Comparison of ENCODE assay signal across 21 cellular contexts in genomic region chr4:71545168-71545567, GRCh38.
DNase-seq lines count a peak whose midpoint lies in the region; ATAC-seq and TF ChIP-seq lines count a peak whose summit lies in the region.
"Had no signal": no experiment of that assay in that cellular context is flagged by ENCODE, and none has a peak within 500 bp of the region (broad histone marks: within the 10 kb centered on the region; RNA-seq: fewer than 3 reads in every experiment).

No MANE protein-coding gene starts in this region.

- H3K9me2 ChIP-seq in GM23248 (ENCODE audit: insufficient read depth) = no peaks in the 10 kb centered on the region

- H4K20me1 ChIP-seq in GM23248 (ENCODE audit: insufficient read depth) = no peaks in the 10 kb centered on the region

- H3K4me2 ChIP-seq in GM23248 (ENCODE audit: unreplicated experiment) = no peak overlapping the region
- H3K4me2 ChIP-seq: hepatocyte had no signal

- H3K27me3 ChIP-seq in GM23248 (replicated peaks; ENCODE audit: insufficient read depth) = no peaks in the 10 kb centered on the region
- no peaks in the 10 kb centered on the region for H3K27me3 ChIP-seq in adipocyte (replicated peaks; ENCODE audit: control insufficient read depth, insufficient read depth, low read length)
- no peaks in the 10 kb centered on the region for H3K27me3 ChIP-seq in spleen (replicated peaks in 1 of 7)
- H3K27me3 ChIP-seq: hepatocyte, pancreas had no signal

- H3K36me3 Mint-ChIP-seq in activated T-helper 2 cell treated with anti-CD3 and anti-CD28 coated beads, Interferon-gamma antibody, Interleukin-2, Interleukin-4, amounts not matched to agents 10 μg/mL and 5 μg/mL and 100 μg/mL, durations not matched to agents 14 hours and 24 hours and 36 hours (ENCODE audit: low read depth) = no peaks in the 10 kb centered on the region
- H3K36me3 Mint-ChIP-seq: IgD-negative memory B cell had no signal

- no peak for ATAC-seq in HG02870 (IDR thresholded peaks at IDR 0.05; ENCODE audit: unreplicated experiment)
- ATAC-seq: activated CD8-positive, alpha-beta T cell treated with anti-CD3 and anti-CD28 coated beads, Interleukin-2, amount 10 ng/mL, durations not matched to agents 7 days and 5 days; left cardiac atrium; Panc1; pancreas had no signal

- POLR2A ChIA-PET in AG04449 (lab: Yijun Ruan, JAX) = no interaction called here

- H3K9me3 ChIP-seq in GM23248 (ENCODE audit: low read depth) (no peaks in the 10 kb centered on the region), adipocyte (ENCODE audit: control insufficient read depth, low read length) (no peaks in the 10 kb centered on the region), spleen (no peaks in the 10 kb centered on the region)
- H3K9me3 ChIP-seq: Caco-2, pancreas had no signal

- H3K27ac ChIP-seq in GM23248 (no peak overlapping the region), spleen (no peak overlapping the region)
- H3K27ac ChIP-seq: hepatocyte, WERI-Rb-1 had no signal

- DNase-seq in AG04449 (ENCODE audit: low read depth, low spot score) = peak; percentile 75
- peak; percentile 79 for DNase-seq in GM23248
- peak; percentile 85 for DNase-seq in adipocyte (ENCODE audit: low read depth)
- peak; percentile 5 for DNase-seq in fibroblast of the conjunctiva (ENCODE audit: low read depth)
- no peak for DNase-seq in spleen
- no peak for DNase-seq in activated T-helper 2 cell treated with anti-CD3 and anti-CD28 coated beads, Interferon-gamma antibody, Interleukin-2, Interleukin-4, amounts not matched to agents 10 μg/mL and 5 μg/mL and 100 μg/mL, durations not matched to agents 14 hours and 24 hours and 36 hours (ENCODE audit: low spot score)
- no peak for DNase-seq in NCI-H524 treated with DMSO at 0.1 percent for 48 hours (lab: John Stamatoyannopoulos, UW)
- DNase-seq: activated CD8-positive, alpha-beta T cell treated with anti-CD3 and anti-CD28 coated beads, Interleukin-2, amount 10 ng/mL, durations not matched to agents 7 days and 5 days; activated effector memory CD4-positive, alpha-beta T cell treated with Interleukin-2 at 50 U/mL for 16 hours; Caco-2; dermis blood vessel endothelial cell; left cardiac atrium; NCI-H1105; NCI-H526 treated with DMSO at 0.1 percent for 48 hours; pancreas; WERI-Rb-1 had no signal

- H3K4me1 ChIP-seq in GM23248 (ENCODE audit: insufficient read depth) = no peaks in the 10 kb centered on the region
- H3K4me1 ChIP-seq in adipocyte (ENCODE audit: control insufficient read depth, insufficient read depth, low read length) = peaks cover 20% of the 10 kb centered on the region
- peaks cover 0 to 13% (median 3%) of the 10 kb centered on the region in 6 donors for H3K4me1 ChIP-seq in spleen

- no peaks in the 10 kb centered on the region for H3K9me3 Mint-ChIP-seq in activated T-helper 2 cell treated with anti-CD3 and anti-CD28 coated beads, Interferon-gamma antibody, Interleukin-2, Interleukin-4, amounts not matched to agents 10 μg/mL and 5 μg/mL and 100 μg/mL, durations not matched to agents 14 hours and 24 hours and 36 hours
- H3K9me3 Mint-ChIP-seq: stimulated activated naive CD8-positive, alpha-beta T cell treated with anti-CD3 and anti-CD28 coated beads, Interleukin-15, Interleukin-2, amounts not matched to agents 100 ng/mL and 50 ng/mL, for 24 hours had no signal

- no peak overlapping the region for H3K27ac Mint-ChIP-seq in activated T-helper 2 cell treated with anti-CD3 and anti-CD28 coated beads, Interferon-gamma antibody, Interleukin-2, Interleukin-4, amounts not matched to agents 10 μg/mL and 5 μg/mL and 100 μg/mL, durations not matched to agents 14 hours and 24 hours and 36 hours
- H3K27ac Mint-ChIP-seq: activated CD8-positive, alpha-beta T cell treated with anti-CD3 and anti-CD28 coated beads, Interleukin-2, amount 10 ng/mL, durations not matched to agents 7 days and 5 days; IgD-negative memory B cell; stimulated activated naive CD8-positive, alpha-beta T cell treated with anti-CD3 and anti-CD28 coated beads, Interleukin-15, Interleukin-2, amounts not matched to agents 100 ng/mL and 50 ng/mL, for 24 hours had no signal

- TF ChIP-seq CTCF in AG04449 (IDR thresholded peaks at IDR 0.05; ENCODE audit: insufficient read depth, low read length, missing control alignments) (no peak), spleen (IDR thresholded peaks at IDR 0.05 in 8 of 11, conservative IDR thresholded peaks at IDR 0.05 in 3 of 11) (no peak)

- intact Hi-C loops in spleen (cut with DNase I; ENCODE audit: low total_unique reads) = no loop called here
- intact Hi-C loops in activated T-helper 2 cell treated with anti-CD3 and anti-CD28 coated beads, Interferon-gamma antibody, Interleukin-2, Interleukin-4, amounts not matched to agents 10 μg/mL and 5 μg/mL and 100 μg/mL, durations not matched to agents 14 hours and 24 hours and 36 hours (cut with micrococcal nuclease) = no loop called here

- in situ Hi-C loops in GM23248 (cut with MboI) = no loop called here

- H3K4me3 Mint-ChIP-seq in activated T-helper 2 cell treated with anti-CD3 and anti-CD28 coated beads, Interferon-gamma antibody, Interleukin-2, Interleukin-4, amounts not matched to agents 10 μg/mL and 5 μg/mL and 100 μg/mL, durations not matched to agents 14 hours and 24 hours and 36 hours (ENCODE audit: low read depth) = no peak overlapping the region
- H3K4me3 Mint-ChIP-seq: activated CD8-positive, alpha-beta T cell treated with anti-CD3 and anti-CD28 coated beads, Interleukin-2, amount 10 ng/mL, durations not matched to agents 7 days and 5 days; IgD-negative memory B cell; stimulated activated naive CD8-positive, alpha-beta T cell treated with anti-CD3 and anti-CD28 coated beads, Interleukin-15, Interleukin-2, amounts not matched to agents 100 ng/mL and 50 ng/mL, for 24 hours had no signal

- H3F3A ChIP-seq in GM23248 (ENCODE audit: insufficient read depth) = peaks cover 2% of the 10 kb centered on the region

- no peak overlapping the region for H3K4me3 ChIP-seq in AG04449 (ENCODE audit: low read depth, low read length)
- H3K4me3 ChIP-seq in GM23248 = no peak overlapping the region
- H3K4me3 ChIP-seq in adipocyte (ENCODE audit: low read length) = no peak overlapping the region
- no peak overlapping the region for H3K4me3 ChIP-seq in spleen
- H3K4me3 ChIP-seq: hepatocyte, pancreas had no signal

- H2AFZ ChIP-seq in GM23248 = no peak overlapping the region
- H2AFZ ChIP-seq: hepatocyte had no signal

- no peaks in the 10 kb centered on the region for H3K4me1 Mint-ChIP-seq in activated T-helper 2 cell treated with anti-CD3 and anti-CD28 coated beads, Interferon-gamma antibody, Interleukin-2, Interleukin-4, amounts not matched to agents 10 μg/mL and 5 μg/mL and 100 μg/mL, durations not matched to agents 14 hours and 24 hours and 36 hours (ENCODE audit: low read depth)

- no peaks in the 10 kb centered on the region for H3K79me2 ChIP-seq in GM23248 (ENCODE audit: insufficient read depth)
- H3K79me2 ChIP-seq: hepatocyte had no signal

- CTCF ChIA-PET in AG04449 (lab: Yijun Ruan, JAX) = no interaction called here

- TF ChIP-seq POLR2A in spleen (IDR thresholded peaks at IDR 0.05) = no peak

- H3K27me3 Mint-ChIP-seq in activated T-helper 2 cell treated with anti-CD3 and anti-CD28 coated beads, Interferon-gamma antibody, Interleukin-2, Interleukin-4, amounts not matched to agents 10 μg/mL and 5 μg/mL and 100 μg/mL, durations not matched to agents 14 hours and 24 hours and 36 hours (ENCODE audit: low read depth) = no peaks in the 10 kb centered on the region
- H3K27me3 Mint-ChIP-seq: IgD-negative memory B cell; stimulated activated naive CD8-positive, alpha-beta T cell treated with anti-CD3 and anti-CD28 coated beads, Interleukin-15, Interleukin-2, amounts not matched to agents 100 ng/mL and 50 ng/mL, for 24 hours had no signal

- 41 to 43% methylated on average over 3 of the region's 3 CpGs for WGBS in GM23248 (ENCODE audit: low coverage in 1 of 2, low lambda C conversion rate in 2 of 2, missing lambda C conversion rate in 2 of 2), 2 experiments
- WGBS in spleen, 5 donors = 50 to 86% (median 57%) methylated on average over 3 of the region's 3 CpGs

- H3K36me3 ChIP-seq in GM23248 (ENCODE audit: low read depth) (no peaks in the 10 kb centered on the region; the same call in 1 of the 2 replicates), adipocyte (ENCODE audit: control insufficient read depth, insufficient read depth, low read length, severe bottlenecking) (no peaks in the 10 kb centered on the region), spleen (no peaks in the 10 kb centered on the region)
- H3K36me3 ChIP-seq: pancreas, WERI-Rb-1 had no signal

- H3K9ac ChIP-seq in GM23248 (no peak overlapping the region), adipocyte (ENCODE audit: low read length) (no peak overlapping the region)

Comparison
In these comparisons a context has a peak if more than half of its experiments do, and no peak if none do; other contexts are left out.
1. DNase-seq: peak in AG04449 (single experiment), GM23248 (single experiment), adipocyte (single experiment) and fibroblast of the conjunctiva (single experiment); none in spleen (single experiment), activated T-helper 2 cell treated with anti-CD3 and anti-CD28 coated beads, Interferon-gamma antibody, Interleukin-2, Interleukin-4, amounts not matched to agents 10 μg/mL and 5 μg/mL and 100 μg/mL, durations not matched to agents 14 hours and 24 hours and 36 hours (single experiment) and NCI-H524 treated with DMSO at 0.1 percent for 48 hours (single experiment).